In the genomic region with DNA sequence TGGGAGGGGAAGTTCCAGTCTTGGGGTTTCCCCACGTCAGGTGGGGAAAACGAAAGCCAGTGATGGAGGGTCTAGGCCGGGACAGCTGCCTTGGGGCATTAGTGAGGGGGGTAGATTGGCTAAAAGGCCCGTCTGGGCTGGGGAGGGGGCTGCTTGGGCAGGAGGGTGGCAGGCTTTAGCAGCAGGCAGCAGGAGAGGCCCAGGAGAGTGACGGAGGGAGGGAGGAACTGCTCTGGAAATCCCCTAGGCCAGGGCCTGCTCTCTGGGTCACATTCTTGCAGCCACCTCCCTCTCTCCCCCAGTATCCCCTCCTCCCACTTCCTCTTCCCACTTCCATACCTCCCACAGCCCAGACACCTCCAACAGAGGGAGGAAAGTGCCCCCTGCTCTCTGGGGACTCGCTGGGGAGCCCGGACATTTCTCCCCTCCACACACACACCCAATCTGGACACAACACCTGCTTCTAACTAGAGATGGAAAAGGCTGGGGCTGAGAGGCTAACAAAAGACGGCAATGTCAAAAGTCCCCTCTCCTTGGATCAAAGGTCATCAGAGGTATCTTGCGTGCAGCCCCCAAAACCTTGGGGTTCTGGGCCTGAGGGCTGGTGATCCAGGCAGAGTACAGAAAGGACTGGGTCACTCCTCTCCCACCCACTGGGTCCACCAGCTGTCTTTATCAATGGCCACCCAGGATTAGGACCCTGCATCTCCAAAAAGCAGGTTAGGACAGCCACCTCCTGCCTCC, we compare ENCODE assay signal across 8 cellular contexts. TPM values are rescaled to one million over a fixed set of nuclear protein-coding genes. Genes with fewer than 3 reads are reported as not detected.
DNase-seq lines count a peak whose midpoint lies in the region; ATAC-seq, FAIRE-seq and TF ChIP-seq lines count a peak whose summit lies in the region.

No MANE protein-coding gene starts in this region.

- peak overlapping the region; percentile 88 to 96 (median 91) for H3K4me3 Mint-ChIP-seq in CD8-positive, alpha-beta memory T cell
- H3K4me3 Mint-ChIP-seq in activated naive CD8-positive, alpha-beta T cell treated with anti-CD3 and anti-CD28 coated beads, Interleukin-2, amount 10 ng/mL, durations not matched to agents 7 days and 5 days = peak overlapping the region; percentile 99

- H3K27me3 Mint-ChIP-seq in CD8-positive, alpha-beta memory T cell = peaks cover under 1 to 5% of the 10 kb centered on the region in 2 donors
- H3K27me3 Mint-ChIP-seq in activated naive CD8-positive, alpha-beta T cell treated with anti-CD3 and anti-CD28 coated beads, Interleukin-2, amount 10 ng/mL, durations not matched to agents 7 days and 5 days = peaks cover 5% of the 10 kb centered on the region

- peaks cover 5% of the 10 kb centered on the region for H3K27me3 ChIP-seq in CD8-positive, alpha-beta memory T cell (ENCODE audit: insufficient read depth, low read length, poor library complexity, severe bottlenecking)
- H3K27me3 ChIP-seq in thoracic aorta (replicated peaks; ENCODE audit: insufficient read depth) = no peaks in the 10 kb centered on the region

- peaks cover 30% of the 10 kb centered on the region for H3K4me1 ChIP-seq in CD8-positive, alpha-beta memory T cell (ENCODE audit: insufficient read depth, low read length)
- peaks cover 27 to 31% of the 10 kb centered on the region in 2 donors for H3K4me1 ChIP-seq in thoracic aorta (ENCODE audit: control insufficient read depth in 1 of 2, low read depth in 2 of 2)

- peak overlapping the region; percentile 93 for H3K27ac ChIP-seq in CD8-positive, alpha-beta memory T cell (ENCODE audit: low read depth, low read length)
- peak overlapping the region in 1 of 2 donors; percentile 16 for H3K27ac ChIP-seq in thoracic aorta

- peak overlapping the region; percentile 78 to 99 (median 98) for H3K27ac Mint-ChIP-seq in CD8-positive, alpha-beta memory T cell
- H3K27ac Mint-ChIP-seq in activated naive CD8-positive, alpha-beta T cell treated with anti-CD3 and anti-CD28 coated beads, Interleukin-2, amount 10 ng/mL, durations not matched to agents 7 days and 5 days = peak overlapping the region; percentile 98

- no peaks in the 10 kb centered on the region for H3K36me3 ChIP-seq in CD8-positive, alpha-beta memory T cell (ENCODE audit: insufficient read depth, low read length)
- no peaks in the 10 kb centered on the region for H3K36me3 ChIP-seq in thoracic aorta

- H3K9me3 ChIP-seq in CD8-positive, alpha-beta memory T cell (ENCODE audit: low read length) = no peaks in the 10 kb centered on the region
- H3K9me3 ChIP-seq in thoracic aorta = no peaks in the 10 kb centered on the region

- CTCF ChIA-PET in CD8-positive, alpha-beta memory T cell (lab: Charles Lee) = interaction anchor here (0.9 to 5.5 kb wide), 10 partner anchors 8 to 167 kb away, joined by 3 to 53 read pairs (median 4); partner anchors contain the start of genes AARS2, HSP90AB1 and SLC35B2

- no peaks in the 10 kb centered on the region for H3K9me3 Mint-ChIP-seq in CD8-positive, alpha-beta memory T cell
- no peaks in the 10 kb centered on the region for H3K9me3 Mint-ChIP-seq in activated naive CD8-positive, alpha-beta T cell treated with anti-CD3 and anti-CD28 coated beads, Interleukin-2, amount 10 ng/mL, durations not matched to agents 7 days and 5 days

- POLR2A ChIA-PET in CD8-positive, alpha-beta memory T cell (lab: Charles Lee) = interaction anchor here (1.5 to 2.8 kb wide), 4 partner anchors 8 to 40 kb away, joined by 4 to 23 read pairs (median 16); partner anchors contain the start of genes HSP90AB1 and SLC29A1
- POLR2A ChIA-PET in activated naive CD8-positive, alpha-beta T cell treated with anti-CD3 and anti-CD28 coated beads, Interleukin-2, amount 10 ng/mL, durations not matched to agents 7 days and 5 days (lab: Charles Lee) = interaction anchor here (1.1 to 4.7 kb wide), 5 partner anchors 8 to 49 kb away, joined by 3 to 30 read pairs (median 23); partner anchors contain the start of gene HSP90AB1

- peaks cover 44 to 52% (median 47%) of the 10 kb centered on the region in 3 donors for H3K4me1 Mint-ChIP-seq in CD8-positive, alpha-beta memory T cell
- H3K4me1 Mint-ChIP-seq in activated naive CD8-positive, alpha-beta T cell treated with anti-CD3 and anti-CD28 coated beads, Interleukin-2, amount 10 ng/mL, durations not matched to agents 7 days and 5 days = peaks cover 51% of the 10 kb centered on the region

- peak overlapping the region; percentile 86 for H3K4me3 ChIP-seq in CD8-positive, alpha-beta memory T cell (ENCODE audit: low read length)
- H3K4me3 ChIP-seq in thoracic aorta = peak overlapping the region; percentile 91

- peak; percentile 7 for ATAC-seq in activated naive CD8-positive, alpha-beta T cell treated with anti-CD3 and anti-CD28 coated beads, Interleukin-2, amount 10 ng/mL, durations not matched to agents 7 days and 5 days (ENCODE audit: low read depth)
- ATAC-seq in left colon = peak; percentile 28
- no peak for ATAC-seq in thoracic aorta (ENCODE audit: insufficient number of reproducible peaks, low FRiP score, low read depth)

- peaks cover 0 to 42% (median 5%) of the 10 kb centered on the region in 3 donors for H3K36me3 Mint-ChIP-seq in CD8-positive, alpha-beta memory T cell
- H3K36me3 Mint-ChIP-seq in activated naive CD8-positive, alpha-beta T cell treated with anti-CD3 and anti-CD28 coated beads, Interleukin-2, amount 10 ng/mL, durations not matched to agents 7 days and 5 days = peaks cover 16% of the 10 kb centered on the region

- intact Hi-C loops in left colon (cut with DNase I, micrococcal nuclease) = no loop called here

- no peak for TF ChIP-seq CTCF in thoracic aorta (IDR thresholded peaks at IDR 0.05)

- FAIRE-seq in urothelium cell line (lab: Jason Lieb, UNC) = no peak

- peak in 4 of 5 donors; percentile 32 to 66 (median 56) for DNase-seq in CD8-positive, alpha-beta memory T cell
- DNase-seq in HK-2 (ENCODE audit: unreplicated experiment) (peak; percentile 70), left colon (peak in 1 of 2 donors; percentile 63), thoracic aorta (ENCODE audit: low spot score) (no peak), NCI-H774 (lab: John Stamatoyannopoulos, UW) (no peak), urothelium cell line (ENCODE audit: low spot score) (no peak), GOT3 (lab: John Stamatoyannopoulos, UW) (no peak)
- no peak for DNase-seq in activated naive CD8-positive, alpha-beta T cell treated with anti-CD3 and anti-CD28 coated beads, Interleukin-2, amount 10 ng/mL, durations not matched to agents 7 days and 5 days

RNA-seq across cellular contexts. Expression of gene NFKBIE, which starts 1.8 kb away (rescaled TPM):
- total RNA-seq in CD8-positive, alpha-beta memory T cell = 10 to 100 TPM; 33.1 to 34.3 TPM
- 5.3 TPM for polyA plus RNA-seq in CD8-positive, alpha-beta memory T cell
- 10 to 100 TPM; 14.0 to 14.3 TPM for total RNA-seq in activated naive CD8-positive, alpha-beta T cell treated with anti-CD3 and anti-CD28 coated beads, Interleukin-2, amount 10 ng/mL, durations not matched to agents 7 days and 5 days
- total RNA-seq in left colon (10 to 100 TPM in 1 of 2 donors, 1 to 10 TPM in 1; 9.6 to 15.3 TPM), thoracic aorta (10 to 100 TPM in 1 of 2 donors, 1 to 10 TPM in 1; 5.5 to 10.6 TPM)

RNA-seq across cellular contexts. Expression of gene SLC35B2, which starts 6.2 kb away (rescaled TPM):
- total RNA-seq in CD8-positive, alpha-beta memory T cell = 10 to 100 TPM; 34.8 to 35.7 TPM
- polyA plus RNA-seq in CD8-positive, alpha-beta memory T cell = 49.0 TPM
- 10 to 100 TPM; 28.4 TPM for total RNA-seq in activated naive CD8-positive, alpha-beta T cell treated with anti-CD3 and anti-CD28 coated beads, Interleukin-2, amount 10 ng/mL, durations not matched to agents 7 days and 5 days
- total RNA-seq in left colon (10 to 100 TPM; 34.9 to 43.5 TPM), thoracic aorta (10 to 100 TPM; 19.9 to 33.3 TPM)

RNA-seq across cellular contexts. Expression of gene TMEM151B, which starts 6.7 kb away (rescaled TPM):
- total RNA-seq in CD8-positive, alpha-beta memory T cell = not detected
- not detected for polyA plus RNA-seq in CD8-positive, alpha-beta memory T cell
- not detected for total RNA-seq in activated naive CD8-positive, alpha-beta T cell treated with anti-CD3 and anti-CD28 coated beads, Interleukin-2, amount 10 ng/mL, durations not matched to agents 7 days and 5 days
- total RNA-seq in left colon = under 1 TPM; 0.21 to 0.31 TPM
- not detected for total RNA-seq in thoracic aorta

RNA-seq across cellular contexts. Expression of gene HSP90AB1, which starts 16.6 kb away (rescaled TPM):
- total RNA-seq in CD8-positive, alpha-beta memory T cell = 1,000 to 10,000 TPM; 2,387 to 2,400 TPM
- 460 TPM for polyA plus RNA-seq in CD8-positive, alpha-beta memory T cell
- 100 to 1,000 TPM; 453 to 466 TPM for total RNA-seq in activated naive CD8-positive, alpha-beta T cell treated with anti-CD3 and anti-CD28 coated beads, Interleukin-2, amount 10 ng/mL, durations not matched to agents 7 days and 5 days
- total RNA-seq in left colon = 100 to 1,000 TPM; 278 to 329 TPM
- 100 to 1,000 TPM; 405 to 695 TPM for total RNA-seq in thoracic aorta

RNA-seq across cellular contexts. Expression of gene SLC29A1, which starts 40.1 kb away (rescaled TPM):
- 100 to 1,000 TPM; 116 TPM for total RNA-seq in CD8-positive, alpha-beta memory T cell
- polyA plus RNA-seq in CD8-positive, alpha-beta memory T cell = 3.6 TPM
- 10 to 100 TPM; 22.5 to 24.0 TPM for total RNA-seq in activated naive CD8-positive, alpha-beta T cell treated with anti-CD3 and anti-CD28 coated beads, Interleukin-2, amount 10 ng/mL, durations not matched to agents 7 days and 5 days
- 10 to 100 TPM; 13.0 to 22.8 TPM for total RNA-seq in left colon
- 100 to 1,000 TPM; 132 to 172 TPM for total RNA-seq in thoracic aorta

Comparison
In these comparisons a context has a peak if more than half of its experiments do, and no peak if none do; other contexts are left out.
1. DNase-seq: peak in CD8-positive, alpha-beta memory T cell (4 of 5) and HK-2 (single experiment); none in activated naive CD8-positive, alpha-beta T cell treated with anti-CD3 and anti-CD28 coated beads, Interleukin-2, amount 10 ng/mL, durations not matched to agents 7 days and 5 days (single experiment), thoracic aorta (single experiment), NCI-H774 (single experiment), urothelium cell line (single experiment) and GOT3 (single experiment).